1 cellular context compared by ENCODE assay signal in genomic region chr5:134647750-134648424, GRCh38.
TF ChIP-seq lines count a peak whose summit lies in the region.

No MANE protein-coding gene starts in this region.

TF ChIP-seq in IMR-90, 13 proteins besides CTCF, POLR2A, EP300 and RAD21:
- TF ChIP-seq MAZ (IDR thresholded peaks at IDR 0.05; ENCODE audit: borderline replicate concordance, low read depth, low read length) (no peak), CEBPB (IDR thresholded peaks at IDR 0.05; ENCODE audit: low read depth, low read length) (peak; percentile 65; the same call in 1 of the 2 replicates)
